ENCODE assay signal across 23 cellular contexts in genomic region chr3:145904138-145904537, GRCh38.
"Had no signal": no experiment of that assay in that cellular context is flagged by ENCODE, and none has a peak within 500 bp of the region (broad histone marks: within the 10 kb centered on the region; RNA-seq: fewer than 3 reads in every experiment).

No MANE protein-coding gene starts in this region.

- DNase-seq: activated CD4-positive, alpha-beta T cell treated with anti-CD3 and anti-CD28 coated beads, Interleukin-2, amount 10 ng/mL, durations not matched to agents 7 days and 5 days; activated CD4-positive, alpha-beta T cell treated with anti-CD3 and anti-CD28 coated beads, Interleukin-2, amount 50 U/mL, for 48 hours; activated CD8-positive, alpha-beta T cell treated with anti-CD3 and anti-CD28 coated beads, Interleukin-2, amount 10 ng/mL, durations not matched to agents 7 days and 5 days; activated gamma-delta T cell treated with Interleukin-2 at 50 U/mL for 16 hours; activated naive CD4-positive, alpha-beta T cell treated with anti-CD3 and anti-CD28 coated beads for 36 hours; activated T-cell treated with anti-CD3 and anti-CD28 coated beads, Interleukin-2, amount 50 U/mL, for 24 hours; adrenal gland; body of pancreas; IMR-90; NCI-H1092 treated with DMSO at 0.1 percent for 48 hours; NCI-H1694; NCI-H1930; NCI-H345; NCI-H524 treated with DMSO at 0.1 percent for 48 hours; NCI-H748 treated with DMSO at 0.1 percent for 48 hours; SHP77 treated with DMSO at 0.1 percent for 48 hours; SK-N-SH had no signal

- H3K27ac ChIP-seq: adrenal gland, body of pancreas, breast epithelium, SJSA1 had no signal

- H3K4me3 Mint-ChIP-seq: activated CD4-positive, alpha-beta T cell treated with anti-CD3 and anti-CD28 coated beads, Interleukin-2, amount 10 ng/mL, durations not matched to agents 7 days and 5 days; activated CD8-positive, alpha-beta T cell treated with anti-CD3 and anti-CD28 coated beads, Interleukin-2, amount 10 ng/mL, durations not matched to agents 7 days and 5 days; activated naive CD4-positive, alpha-beta T cell treated with anti-CD3 and anti-CD28 coated beads for 36 hours; activated T-cell treated with anti-CD3 and anti-CD28 coated beads, Interleukin-2, amount 50 U/mL, for 24 hours; T-helper 1 cell treated with Interleukin-12 subunit alpha and Interleukin-12 subunit beta and Interleukin-4 antibody, amounts not matched to agents 30 μg/mL and 1 μg/mL, for 36 hours; T-helper 2 cell treated with Interferon-gamma antibody and Interleukin-4, amounts not matched to agents 5 μg/mL and 100 μg/mL, for 36 hours had no signal

- H3K36me3 ChIP-seq: adrenal gland, breast epithelium, SJSA1 had no signal

- H3K27me3 ChIP-seq: adrenal gland, body of pancreas, breast epithelium, SJSA1 had no signal

- H3K9me3 ChIP-seq: adrenal gland, body of pancreas, breast epithelium, SJSA1, SK-N-SH had no signal

- H3K9me3 Mint-ChIP-seq: activated CD4-positive, alpha-beta T cell treated with anti-CD3 and anti-CD28 coated beads, Interleukin-2, amount 10 ng/mL, durations not matched to agents 7 days and 5 days; activated naive CD4-positive, alpha-beta T cell treated with anti-CD3 and anti-CD28 coated beads for 36 hours; activated T-cell treated with anti-CD3 and anti-CD28 coated beads, Interleukin-2, amount 50 U/mL, for 24 hours; T-helper 1 cell treated with Interleukin-12 subunit alpha and Interleukin-12 subunit beta and Interleukin-4 antibody, amounts not matched to agents 30 μg/mL and 1 μg/mL, for 36 hours; T-helper 2 cell treated with Interferon-gamma antibody and Interleukin-4, amounts not matched to agents 5 μg/mL and 100 μg/mL, for 36 hours had no signal

- H3K9ac ChIP-seq: SK-N-SH had no signal

- H3K4me1 Mint-ChIP-seq: activated CD4-positive, alpha-beta T cell treated with anti-CD3 and anti-CD28 coated beads, Interleukin-2, amount 10 ng/mL, durations not matched to agents 7 days and 5 days had no signal

- H3K4me2 ChIP-seq: SK-N-SH had no signal

- H3K27ac Mint-ChIP-seq: activated CD4-positive, alpha-beta T cell treated with anti-CD3 and anti-CD28 coated beads, Interleukin-2, amount 10 ng/mL, durations not matched to agents 7 days and 5 days; activated CD8-positive, alpha-beta T cell treated with anti-CD3 and anti-CD28 coated beads, Interleukin-2, amount 10 ng/mL, durations not matched to agents 7 days and 5 days; activated naive CD4-positive, alpha-beta T cell treated with anti-CD3 and anti-CD28 coated beads for 36 hours; activated naive CD4-positive, alpha-beta T cell treated with anti-CD3 and anti-CD28 coated beads, Interleukin-2, amount 50 U/mL, for 72 hours; activated T-cell treated with anti-CD3 and anti-CD28 coated beads, Interleukin-2, amount 50 U/mL, for 24 hours; T-helper 1 cell treated with Interleukin-12 subunit alpha and Interleukin-12 subunit beta and Interleukin-4 antibody, amounts not matched to agents 30 μg/mL and 1 μg/mL, for 36 hours; T-helper 2 cell treated with Interferon-gamma antibody and Interleukin-4, amounts not matched to agents 5 μg/mL and 100 μg/mL, for 36 hours had no signal

- ATAC-seq: activated CD8-positive, alpha-beta T cell treated with anti-CD3 and anti-CD28 coated beads, Interleukin-2, amount 10 ng/mL, durations not matched to agents 7 days and 5 days; activated naive CD4-positive, alpha-beta T cell treated with anti-CD3 and anti-CD28 coated beads, Interleukin-2, amount 50 U/mL, for 72 hours; body of pancreas; K562 had no signal

- H3K36me3 Mint-ChIP-seq: activated naive CD4-positive, alpha-beta T cell treated with anti-CD3 and anti-CD28 coated beads, Interleukin-2, amount 50 U/mL, for 72 hours had no signal

- H3K4me1 ChIP-seq: adrenal gland, body of pancreas, breast epithelium, SJSA1 had no signal

- H3K27me3 Mint-ChIP-seq: activated CD4-positive, alpha-beta T cell treated with anti-CD3 and anti-CD28 coated beads, Interleukin-2, amount 10 ng/mL, durations not matched to agents 7 days and 5 days; activated T-cell treated with anti-CD3 and anti-CD28 coated beads, Interleukin-2, amount 50 U/mL, for 24 hours had no signal

- H3K4me3 ChIP-seq: adrenal gland, body of pancreas, breast epithelium, K562, SJSA1 had no signal
